ENCODE assay signal across 8 cellular contexts in the genomic region with DNA sequence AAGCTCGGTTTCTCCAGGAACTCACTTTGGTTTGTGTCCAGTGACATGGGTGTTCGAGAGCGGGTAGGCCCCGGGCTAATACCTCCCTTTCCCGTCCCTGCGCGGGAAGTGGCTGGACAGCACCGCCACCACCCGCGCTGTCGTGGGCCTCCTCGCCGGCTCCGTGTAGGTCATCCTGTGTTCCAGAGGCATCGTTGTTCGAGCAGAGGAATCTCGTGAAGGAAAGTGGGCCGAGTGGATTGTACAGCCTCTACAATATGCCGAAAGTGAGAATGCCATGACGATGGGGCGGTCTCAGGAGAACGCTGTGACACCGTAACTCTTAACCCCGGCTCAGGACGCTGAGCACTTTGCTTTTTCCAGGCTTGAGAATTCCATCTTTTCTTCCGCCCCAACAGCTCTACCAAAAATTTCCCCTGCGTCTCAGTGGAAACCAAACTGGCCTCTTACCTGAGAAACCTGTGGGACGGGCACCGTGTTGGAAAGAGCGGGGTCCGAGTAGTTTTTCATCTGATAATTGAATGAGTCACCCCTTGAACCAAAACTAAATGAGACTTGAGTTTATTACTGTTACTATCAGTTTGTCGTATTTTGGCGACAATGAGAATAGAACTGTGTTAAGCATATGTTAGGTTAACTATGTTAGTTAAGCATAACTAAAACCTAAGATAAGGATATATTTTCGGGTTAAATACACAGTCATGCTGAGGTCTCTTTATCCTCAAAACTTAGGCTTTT. TPM values are rescaled to one million over a fixed set of nuclear protein-coding genes. Genes with fewer than 3 reads are reported as not detected.
DNase-seq lines count a peak whose midpoint lies in the region; ATAC-seq, FAIRE-seq and TF ChIP-seq lines count a peak whose summit lies in the region.

No MANE protein-coding gene starts in this region.

- peak; percentile 23 for ATAC-seq in HG02610 (IDR thresholded peaks at IDR 0.05; ENCODE audit: unreplicated experiment)

- H3K27ac ChIP-seq in epithelial cell of prostate = peak overlapping the region; percentile 98

- FAIRE-seq in GM12892 (lab: Jason Lieb, UNC) = peak; percentile 53

- H3K36me3 ChIP-seq in neuron (ENCODE audit: insufficient read depth, low read length) = peaks cover 13% of the 10 kb centered on the region

- no peaks in the 10 kb centered on the region for H3K9me3 ChIP-seq in neuron (ENCODE audit: low read length)

- no peaks in the 10 kb centered on the region for H3K27me3 ChIP-seq in neuron (ENCODE audit: insufficient read depth, low read length)

- no peak for DNase-seq in GM12892 (ENCODE audit: insufficient read length)
- DNase-seq in RKO (ENCODE audit: low spot score) = peak; percentile 41
- no peak for DNase-seq in epithelial cell of prostate (ENCODE audit: low read depth, low spot score)
- DNase-seq in HCEC 1CT = no peak
- DNase-seq in nucleus accumbens (lab: John Stamatoyannopoulos, UW) = no peak
- DNase-seq in COR-L47 (lab: John Stamatoyannopoulos, UW) = no peak

- H3K4me1 ChIP-seq in neuron (ENCODE audit: insufficient read depth, low read length) = peaks cover 42% of the 10 kb centered on the region

- no peak for TF ChIP-seq POLR2A in GM12892 (IDR thresholded peaks at IDR 0.05; ENCODE audit: low read depth, low read length)

- H3K4me3 ChIP-seq in neuron (ENCODE audit: low read length) = peak overlapping the region; percentile 88

- H2AFZ ChIP-seq in neuron (ENCODE audit: low read depth, low read length) = peak overlapping the region; percentile 48

RNA-seq across cellular contexts. Expression of a gene that starts 0.5 kb away (rescaled TPM):
- 227 TPM for polyA plus RNA-seq in GM12892 (2012; ENCODE audit: missing spikeins)

RNA-seq across cellular contexts. Expression of a gene that starts 1.0 kb away (rescaled TPM):
- polyA plus RNA-seq in GM12892 (2012; ENCODE audit: missing spikeins) = 42.6 TPM

RNA-seq across cellular contexts. Expression of a gene that starts 51.3 kb away (rescaled TPM):
- not detected for polyA plus RNA-seq in GM12892 (2012; ENCODE audit: missing spikeins)
